ENCODE assay signal across 8 cellular contexts in genomic region chr1:15846056-15846455, GRCh38. TPM values are rescaled to one million over a fixed set of nuclear protein-coding genes. Genes with fewer than 3 reads are reported as not detected.
DNase-seq lines count a peak whose midpoint lies in the region; ATAC-seq and TF ChIP-seq lines count a peak whose summit lies in the region.
"Not testable (repeated sequence)": the region's sequence is repeated elsewhere in the genome, so short reads cannot be mapped to it uniquely, and the experiment has no call there.

No MANE protein-coding gene starts in this region.

- ATAC-seq in activated B cell treated with CpG ODN at 0.5 μM for 24 hours (ENCODE audit: low read depth); central memory CD8-positive, alpha-beta T cell (replicated peaks; ENCODE audit: extremely low read depth, poor library complexity, severe bottlenecking); naive thymus-derived CD4-positive, alpha-beta T cell; stimulated activated memory B cell treated with anti-CD40 and anti-IgM and Interleukin-4, amounts not matched to agents 10 μg/mL and 1 μg/mL and 100 μg/mL, for 72 hours: not testable (repeated sequence)

- not testable (repeated sequence) for TF ChIP-seq CTCF in A673 (conservative IDR thresholded peaks at IDR 0.05; ENCODE audit: low read depth, low read length); DOHH2 (IDR thresholded peaks at IDR 0.05; ENCODE audit: low read depth, low read length, poor library complexity, severe bottlenecking); OCI-LY7 (conservative IDR thresholded peaks at IDR 0.05; ENCODE audit: low read length); activated B cell treated with CpG ODN at 0.5 μM for 24 hours (IDR thresholded peaks at IDR 0.05)

- not testable (repeated sequence) for H3K4me3 Mint-ChIP-seq in activated B cell treated with CpG ODN at 0.5 μM for 24 hours
- H3K4me3 Mint-ChIP-seq in activated T-helper 2 cell treated with anti-CD3 and anti-CD28 coated beads, Interferon-gamma antibody, Interleukin-2, Interleukin-4, amounts not matched to agents 10 μg/mL and 5 μg/mL and 100 μg/mL, durations not matched to agents 14 hours and 24 hours and 36 hours (ENCODE audit: low read depth) = peak overlapping the region; percentile 90
- peak overlapping the region; percentile 98 for H3K4me3 Mint-ChIP-seq in central memory CD8-positive, alpha-beta T cell
- peak overlapping the region; percentile 25 to 98 (median 94) for H3K4me3 Mint-ChIP-seq in naive thymus-derived CD4-positive, alpha-beta T cell
- H3K4me3 Mint-ChIP-seq in stimulated activated memory B cell treated with anti-CD40 and anti-IgM and Interleukin-4, amounts not matched to agents 10 μg/mL and 1 μg/mL and 100 μg/mL, for 72 hours = peak overlapping the region; percentile 54

- H3F3A ChIP-seq in DOHH2 (ENCODE audit: control insufficient read depth, insufficient read depth) = peaks cover 53% of the 10 kb centered on the region

- not testable (repeated sequence) for H3K9me2 ChIP-seq in DOHH2 (replicated peaks; ENCODE audit: control insufficient read depth, low read length); OCI-LY7 (ENCODE audit: insufficient read depth, low read length)

- H3K27ac Mint-ChIP-seq in activated B cell treated with CpG ODN at 0.5 μM for 24 hours = peak overlapping the region; percentile 50
- peak overlapping the region; percentile 38 for H3K27ac Mint-ChIP-seq in activated T-helper 2 cell treated with anti-CD3 and anti-CD28 coated beads, Interferon-gamma antibody, Interleukin-2, Interleukin-4, amounts not matched to agents 10 μg/mL and 5 μg/mL and 100 μg/mL, durations not matched to agents 14 hours and 24 hours and 36 hours
- peak overlapping the region; percentile 49 for H3K27ac Mint-ChIP-seq in central memory CD8-positive, alpha-beta T cell (ENCODE audit: low read depth)
- peak overlapping the region in 8 of 9 donors; percentile 65 to 98 (median 94) for H3K27ac Mint-ChIP-seq in naive thymus-derived CD4-positive, alpha-beta T cell
- H3K27ac Mint-ChIP-seq in stimulated activated memory B cell treated with anti-CD40 and anti-IgM and Interleukin-4, amounts not matched to agents 10 μg/mL and 1 μg/mL and 100 μg/mL, for 72 hours = not testable (repeated sequence)

- peak overlapping the region; percentile 90 for H3K4me3 ChIP-seq in A673 (ENCODE audit: low read depth, low read length, poor library complexity, severe bottlenecking)
- peak overlapping the region; percentile 73 for H3K4me3 ChIP-seq in DOHH2 (ENCODE audit: low read length)
- peak overlapping the region; percentile 87 for H3K4me3 ChIP-seq in OCI-LY7 (ENCODE audit: low read depth, low read length, poor library complexity, severe bottlenecking)
- H3K4me3 ChIP-seq in naive thymus-derived CD4-positive, alpha-beta T cell (ENCODE audit: low read length) = not testable (repeated sequence)

- H2AFZ ChIP-seq in OCI-LY7 (ENCODE audit: low read length) = not testable (repeated sequence)

- H3K36me3 ChIP-seq in A673 (ENCODE audit: insufficient read depth, low read length, poor library complexity, severe bottlenecking); OCI-LY7 (ENCODE audit: insufficient read depth, low read length); naive thymus-derived CD4-positive, alpha-beta T cell (ENCODE audit: control insufficient read depth in 2 of 3, insufficient read depth in 3 of 3, low read length in 3 of 3): not testable (repeated sequence)
- peaks cover 28% of the 10 kb centered on the region for H3K36me3 ChIP-seq in DOHH2 (ENCODE audit: control insufficient read depth, low read length)

- H3K79me2 ChIP-seq in DOHH2 (ENCODE audit: control insufficient read depth, low read length) (peaks cover 67% of the 10 kb centered on the region), OCI-LY7 (ENCODE audit: insufficient read depth, low read depth, low read length) (peaks cover 66% of the 10 kb centered on the region)

- not testable (repeated sequence) for H3K27me3 ChIP-seq in A673 (replicated peaks; ENCODE audit: insufficient read depth, low read depth, low read length, poor library complexity); DOHH2 (ENCODE audit: control insufficient read depth, low read length); naive thymus-derived CD4-positive, alpha-beta T cell (ENCODE audit: control insufficient read depth in 2 of 2, insufficient read depth in 2 of 2, low read length in 2 of 2)

- H3K9me3 Mint-ChIP-seq in activated B cell treated with CpG ODN at 0.5 μM for 24 hours; activated T-helper 2 cell treated with anti-CD3 and anti-CD28 coated beads, Interferon-gamma antibody, Interleukin-2, Interleukin-4, amounts not matched to agents 10 μg/mL and 5 μg/mL and 100 μg/mL, durations not matched to agents 14 hours and 24 hours and 36 hours; central memory CD8-positive, alpha-beta T cell; naive thymus-derived CD4-positive, alpha-beta T cell; stimulated activated memory B cell treated with anti-CD40 and anti-IgM and Interleukin-4, amounts not matched to agents 10 μg/mL and 1 μg/mL and 100 μg/mL, for 72 hours: not testable (repeated sequence)

- intact Hi-C loops in A673 (cut with micrococcal nuclease; ENCODE audit: unreplicated experiment); activated B cell treated with CpG ODN at 0.5 μM for 24 hours (cut with micrococcal nuclease): not testable (repeated sequence)
- intact Hi-C loops in OCI-LY7 (cut with micrococcal nuclease; ENCODE audit: unreplicated experiment) = loop anchor here (2.0 kb wide), 1 partner anchor 31 kb away; no protein-coding TSS in a partner anchor
- intact Hi-C loops in activated T-helper 2 cell treated with anti-CD3 and anti-CD28 coated beads, Interferon-gamma antibody, Interleukin-2, Interleukin-4, amounts not matched to agents 10 μg/mL and 5 μg/mL and 100 μg/mL, durations not matched to agents 14 hours and 24 hours and 36 hours (cut with micrococcal nuclease) = loop anchor here (5.0 kb wide), 1 partner anchor 131 kb away; the partner anchor contains the start of gene ZBTB17
- intact Hi-C loops in naive thymus-derived CD4-positive, alpha-beta T cell (cut with micrococcal nuclease) = loop anchor here (5.0 kb wide), 3 partner anchors 71 to 506 kb away; partner anchors contain the start of gene FBXO42 (in 1 of the 2)

- peak overlapping the region; percentile 98 for H3K4me2 ChIP-seq in DOHH2 (ENCODE audit: low read length)
- peak overlapping the region; percentile 94 for H3K4me2 ChIP-seq in OCI-LY7 (ENCODE audit: low read length)

- peaks cover 27% of the 10 kb centered on the region for H3K4me1 ChIP-seq in A673 (ENCODE audit: insufficient read depth, low read length, poor library complexity, severe bottlenecking)
- H3K4me1 ChIP-seq in DOHH2 (ENCODE audit: control insufficient read depth, low read length) = peaks cover 72% of the 10 kb centered on the region
- peaks cover 61% of the 10 kb centered on the region for H3K4me1 ChIP-seq in OCI-LY7 (ENCODE audit: insufficient read depth, low read length, poor library complexity, severe bottlenecking)
- H3K4me1 ChIP-seq in naive thymus-derived CD4-positive, alpha-beta T cell (ENCODE audit: control insufficient read depth in 2 of 2, insufficient read depth in 2 of 2, low read length in 2 of 2) = peaks cover 20 to 26% of the 10 kb centered on the region in 2 donors

- peaks cover 14% of the 10 kb centered on the region for H3K36me3 Mint-ChIP-seq in activated B cell treated with CpG ODN at 0.5 μM for 24 hours (ENCODE audit: low read depth)
- peaks cover 22% of the 10 kb centered on the region for H3K36me3 Mint-ChIP-seq in activated T-helper 2 cell treated with anti-CD3 and anti-CD28 coated beads, Interferon-gamma antibody, Interleukin-2, Interleukin-4, amounts not matched to agents 10 μg/mL and 5 μg/mL and 100 μg/mL, durations not matched to agents 14 hours and 24 hours and 36 hours (ENCODE audit: low read depth)
- H3K36me3 Mint-ChIP-seq in central memory CD8-positive, alpha-beta T cell (ENCODE audit: insufficient read depth) = peaks cover 15% of the 10 kb centered on the region
- not testable (repeated sequence) for H3K36me3 Mint-ChIP-seq in naive thymus-derived CD4-positive, alpha-beta T cell
- peaks cover 11% of the 10 kb centered on the region for H3K36me3 Mint-ChIP-seq in stimulated activated memory B cell treated with anti-CD40 and anti-IgM and Interleukin-4, amounts not matched to agents 10 μg/mL and 1 μg/mL and 100 μg/mL, for 72 hours

- not testable (repeated sequence) for H3K9me3 ChIP-seq in A673 (ENCODE audit: low read depth, low read length, poor library complexity, severe bottlenecking); DOHH2 (ENCODE audit: control insufficient read depth, insufficient read depth, low read length); OCI-LY7 (ENCODE audit: low read length); naive thymus-derived CD4-positive, alpha-beta T cell (ENCODE audit: control insufficient read depth in 2 of 3, low read length in 3 of 3)

- H3K27me3 Mint-ChIP-seq in activated B cell treated with CpG ODN at 0.5 μM for 24 hours; activated T-helper 2 cell treated with anti-CD3 and anti-CD28 coated beads, Interferon-gamma antibody, Interleukin-2, Interleukin-4, amounts not matched to agents 10 μg/mL and 5 μg/mL and 100 μg/mL, durations not matched to agents 14 hours and 24 hours and 36 hours (ENCODE audit: low read depth); central memory CD8-positive, alpha-beta T cell; naive thymus-derived CD4-positive, alpha-beta T cell; stimulated activated memory B cell treated with anti-CD40 and anti-IgM and Interleukin-4, amounts not matched to agents 10 μg/mL and 1 μg/mL and 100 μg/mL, for 72 hours: not testable (repeated sequence)

- not testable (repeated sequence) for H4K20me1 ChIP-seq in DOHH2 (ENCODE audit: control insufficient read depth, insufficient read depth, low read depth, low read length); OCI-LY7 (ENCODE audit: insufficient read depth, low read length)

- POLR2A ChIA-PET in A673 (lab: Charles Lee; ENCODE audit: low non-redundant PET) = not testable (repeated sequence)
- POLR2A ChIA-PET in OCI-LY7 (lab: Charles Lee) = interaction anchor here (0.6 to 1.9 kb wide), 4 partner anchors 8 to 393 kb away, joined by 3 to 6 read pairs (median 4); partner anchors contain the start of gene ZBTB17
- POLR2A ChIA-PET in activated B cell treated with CpG ODN at 0.5 μM for 24 hours (lab: Charles Lee) = interaction anchor here (0.6 to 9.8 kb wide), 6 partner anchors 8 to 310 kb away, joined by 3 to 231 read pairs (median 8); no protein-coding TSS in a partner anchor
- POLR2A ChIA-PET in naive thymus-derived CD4-positive, alpha-beta T cell (lab: Charles Lee) = interaction anchor here (1.9 to 11.0 kb wide), 3 partner anchors 8 to 130 kb away, joined by 7 to 227 read pairs (median 133); partner anchors contain the start of gene ZBTB17

- peaks cover 53% of the 10 kb centered on the region for H3K4me1 Mint-ChIP-seq in activated B cell treated with CpG ODN at 0.5 μM for 24 hours
- peaks cover 37% of the 10 kb centered on the region for H3K4me1 Mint-ChIP-seq in activated T-helper 2 cell treated with anti-CD3 and anti-CD28 coated beads, Interferon-gamma antibody, Interleukin-2, Interleukin-4, amounts not matched to agents 10 μg/mL and 5 μg/mL and 100 μg/mL, durations not matched to agents 14 hours and 24 hours and 36 hours (ENCODE audit: low read depth)
- H3K4me1 Mint-ChIP-seq in central memory CD8-positive, alpha-beta T cell = peaks cover 24% of the 10 kb centered on the region
- H3K4me1 Mint-ChIP-seq in naive thymus-derived CD4-positive, alpha-beta T cell = peaks cover 16 to 51% (median 33%) of the 10 kb centered on the region in 7 donors
- H3K4me1 Mint-ChIP-seq in stimulated activated memory B cell treated with anti-CD40 and anti-IgM and Interleukin-4, amounts not matched to agents 10 μg/mL and 1 μg/mL and 100 μg/mL, for 72 hours = peaks cover 50% of the 10 kb centered on the region

- DNase-seq in A673 (ENCODE audit: low spot score); OCI-LY7 (ENCODE audit: low spot score); activated B cell treated with CpG ODN at 0.5 μM for 24 hours; activated T-helper 2 cell treated with anti-CD3 and anti-CD28 coated beads, Interferon-gamma antibody, Interleukin-2, Interleukin-4, amounts not matched to agents 10 μg/mL and 5 μg/mL and 100 μg/mL, durations not matched to agents 14 hours and 24 hours and 36 hours (ENCODE audit: low spot score); central memory CD8-positive, alpha-beta T cell (ENCODE audit: low spot score in 2 of 2); naive thymus-derived CD4-positive, alpha-beta T cell: not testable (repeated sequence)

- not testable (repeated sequence) for BruUV-seq in A673 (replicated peaks; lab: Mats Ljungman, UMichigan); OCI-LY7 (replicated peaks; lab: Mats Ljungman, UMichigan)

- CTCF ChIA-PET in A673 (lab: Charles Lee); OCI-LY7 (lab: Charles Lee; ENCODE audit: unreplicated experiment); activated B cell treated with CpG ODN at 0.5 μM for 24 hours (lab: Charles Lee); naive thymus-derived CD4-positive, alpha-beta T cell (lab: Charles Lee): not testable (repeated sequence)

- H3K27ac ChIP-seq in A673 (ENCODE audit: low read depth, low read length, poor library complexity, severe bottlenecking); naive thymus-derived CD4-positive, alpha-beta T cell (ENCODE audit: low read depth, low read length): not testable (repeated sequence)
- H3K27ac ChIP-seq in DOHH2 (ENCODE audit: low read depth, low read length) (peak overlapping the region; percentile 98), OCI-LY7 (ENCODE audit: low read depth, low read length, poor library complexity, severe bottlenecking) (peak overlapping the region; percentile 98)

RNA-seq across cellular contexts. Expression of gene SPEN, which starts 1.5 kb away (rescaled TPM):
- total RNA-seq in A673 (2021) (70.3 and 74.3 TPM in 2 replicates), OCI-LY7 (2022) (87.1 and 90.3 TPM in 2 replicates), activated B cell treated with CpG ODN at 0.5 μM for 24 hours (116 and 123 TPM in 2 replicates)
- total RNA-seq in OCI-LY7 (2014; rRNA removed; shearing (Covaris generic)) = 40.7 and 41.4 TPM in 2 replicates
- total RNA-seq in activated T-helper 2 cell treated with anti-CD3 and anti-CD28 coated beads, Interferon-gamma antibody, Interleukin-2, Interleukin-4, amounts not matched to agents 10 μg/mL and 5 μg/mL and 100 μg/mL, durations not matched to agents 14 hours and 24 hours and 36 hours = 75.0 and 75.9 TPM in 2 replicates
- 10 to 100 TPM; 72.1 to 92.1 (median 82.9) TPM for total RNA-seq in naive thymus-derived CD4-positive, alpha-beta T cell
- 10 to 100 TPM; 10.1 to 46.7 TPM for polyA plus RNA-seq in naive thymus-derived CD4-positive, alpha-beta T cell

RNA-seq across cellular contexts. Expression of gene UQCRHL, which starts 38.6 kb away (rescaled TPM):
- total RNA-seq in A673 (2021) (3.1 and 4.1 TPM in 2 replicates), OCI-LY7 (2022) (2.4 and 3.4 TPM in 2 replicates), activated B cell treated with CpG ODN at 0.5 μM for 24 hours (1.7 and 1.9 TPM in 2 replicates)
- 12.4 and 15.0 TPM in 2 replicates for total RNA-seq in OCI-LY7 (2014; rRNA removed; shearing (Covaris generic))
- total RNA-seq in activated T-helper 2 cell treated with anti-CD3 and anti-CD28 coated beads, Interferon-gamma antibody, Interleukin-2, Interleukin-4, amounts not matched to agents 10 μg/mL and 5 μg/mL and 100 μg/mL, durations not matched to agents 14 hours and 24 hours and 36 hours = 1.5 and 1.6 TPM in 2 replicates
- total RNA-seq in naive thymus-derived CD4-positive, alpha-beta T cell = 1 to 10 TPM in 3 of 5 experiments, under 1 TPM in 2; 0.69 to 1.9 (median 1.4) TPM
- polyA plus RNA-seq in naive thymus-derived CD4-positive, alpha-beta T cell = 1 to 10 TPM in 1 of 2 donors, under 1 TPM in 1; 0.43 to 1.1 TPM
